Comparison of ENCODE assay signal across 16 cellular contexts in genomic region chr7:37756797-37757551, GRCh38.
"Had no signal": no experiment of that assay in that cellular context is flagged by ENCODE, and none has a peak within 500 bp of the region (broad histone marks: within the 10 kb centered on the region; RNA-seq: fewer than 3 reads in every experiment).

No MANE protein-coding gene starts in this region.

- H3K36me3 ChIP-seq: lower lobe of right lung, ovary, thoracic aorta had no signal

- H3K36me3 Mint-ChIP-seq: activated naive CD8-positive, alpha-beta T cell treated with anti-CD3 and anti-CD28 coated beads for 36 hours; brain had no signal

- H3K4me3 Mint-ChIP-seq: activated naive CD8-positive, alpha-beta T cell treated with anti-CD3 and anti-CD28 coated beads for 36 hours; activated T-helper 1 cell treated with anti-CD3 and anti-CD28 coated beads, Interleukin-12 subunit alpha, Interleukin-12 subunit beta, Interleukin-2, Interleukin-4 antibody, amounts not matched to agents 30 ng/mL and 10 ng/mL and 1 ng/mL, durations not matched to agents 14 hours and 24 hours and 36 hours; brain; T-helper 17 cell had no signal

- H3K9me3 Mint-ChIP-seq: activated naive CD8-positive, alpha-beta T cell treated with anti-CD3 and anti-CD28 coated beads for 36 hours; activated T-helper 1 cell treated with anti-CD3 and anti-CD28 coated beads, Interleukin-12 subunit alpha, Interleukin-12 subunit beta, Interleukin-2, Interleukin-4 antibody, amounts not matched to agents 30 ng/mL and 10 ng/mL and 1 ng/mL, durations not matched to agents 14 hours and 24 hours and 36 hours had no signal

- H3K4me1 ChIP-seq: foreskin keratinocyte, lower lobe of right lung had no signal

- DNase-seq: activated CD4-positive, CD25-positive, alpha-beta regulatory T cell treated with anti-CD3 and anti-CD28 coated beads, Interleukin-2, amount 50 U/mL, for 72 hours; activated naive CD8-positive, alpha-beta T cell treated with anti-CD3 and anti-CD28 coated beads for 36 hours; amygdala; cortex of kidney; effector CD8-positive, alpha-beta T cell; foreskin keratinocyte; glutamatergic neuron; kidney glomerular epithelial cell; lower lobe of right lung; ovary; stimulated activated CD4-positive, alpha-beta T cell treated with anti-CD3 and anti-CD28 coated beads, Interleukin-12 subunit alpha, Interleukin-12 subunit beta, amount 100 ng/mL, for 4 hours; stimulated activated CD4-positive, alpha-beta T cell treated with anti-CD3 and anti-CD28 coated beads, Interleukin-2, amount 100 ng/mL, for 24 hours; T-helper 17 cell had no signal

- H3K27ac ChIP-seq: foreskin keratinocyte, lower lobe of right lung, ovary, thoracic aorta had no signal

- H3K9me3 ChIP-seq: lower lobe of right lung, ovary, thoracic aorta had no signal

- H3K27me3 ChIP-seq: foreskin keratinocyte, ovary had no signal

- H3K4me1 Mint-ChIP-seq: activated naive CD8-positive, alpha-beta T cell treated with anti-CD3 and anti-CD28 coated beads for 36 hours; T-helper 17 cell had no signal

- H3K4me3 ChIP-seq: lower lobe of right lung, ovary, thoracic aorta had no signal

- ATAC-seq: foreskin keratinocyte, lower lobe of right lung, T-helper 17 cell had no signal

- H3K27ac Mint-ChIP-seq: activated naive CD8-positive, alpha-beta T cell treated with anti-CD3 and anti-CD28 coated beads for 36 hours; activated T-helper 1 cell treated with anti-CD3 and anti-CD28 coated beads, Interleukin-12 subunit alpha, Interleukin-12 subunit beta, Interleukin-2, Interleukin-4 antibody, amounts not matched to agents 30 ng/mL and 10 ng/mL and 1 ng/mL, durations not matched to agents 14 hours and 24 hours and 36 hours; brain; T-helper 17 cell had no signal

- H3K27me3 Mint-ChIP-seq: brain had no signal
